Comparison of ENCODE assay signal across 8 cellular contexts in genomic region chr6:15662246-15663056, GRCh38. TPM values are rescaled to one million over a fixed set of nuclear protein-coding genes. Genes with fewer than 3 reads are reported as not detected.
DNase-seq lines count a peak whose midpoint lies in the region; ATAC-seq and TF ChIP-seq lines count a peak whose summit lies in the region.

DTNBP1 (minus strand) TSS chr6:15663028; CDS start chr6:15662869, 159 bp downstream.

- 0 out of 2 replicates have a peak, but pooled peaks cover 8% of the 10 kb centered on the region for H3K79me2 ChIP-seq in KMS-11 (ENCODE audit: insufficient read depth, low read depth)

- TF ChIP-seq CTCF in KMS-11 (conservative IDR thresholded peaks at IDR 0.05; ENCODE audit: low read depth, low read length) = no peak
- TF ChIP-seq CTCF in heart right ventricle (IDR thresholded peaks at IDR 0.05) = peak in 1 of 9 donors; percentile 21
- TF ChIP-seq CTCF in progenitor cell of endocrine pancreas (IDR thresholded peaks at IDR 0.05; ENCODE audit: unreplicated experiment) = peak; percentile 39

- peak within 1 kb of the TSS; percentile 24; the same call in 1 of the 2 replicates for H3K27ac ChIP-seq in KMS-11
- H3K27ac ChIP-seq in heart right ventricle = peak within 1 kb of the TSS; percentile 16 to 92 (median 88)

- ATAC-seq in GM21786 (IDR thresholded peaks at IDR 0.05; ENCODE audit: unreplicated experiment) = peak; percentile 67
- peak; percentile 79 for ATAC-seq in activated naive CD8-positive, alpha-beta T cell treated with anti-CD3 and anti-CD28 coated beads, Interleukin-2, amount 10 ng/mL, durations not matched to agents 7 days and 5 days (ENCODE audit: low read depth)
- peak; percentile 94 to 97 (median 96) for ATAC-seq in heart right ventricle

- H3K9me3 ChIP-seq in heart right ventricle = no peaks in the 10 kb centered on the region

- H4K20me1 ChIP-seq in KMS-11 (ENCODE audit: insufficient read depth) = no peaks in the 10 kb centered on the region

- H3K9ac ChIP-seq in KMS-11 = peak within 1 kb of the TSS; percentile 46

- intact Hi-C loops in heart right ventricle (cut with DNase I) = no loop called here

- H2AFZ ChIP-seq in KMS-11 (ENCODE audit: low read depth) = peak within 1 kb of the TSS; percentile 76

- H3K36me3 ChIP-seq in KMS-11 (ENCODE audit: insufficient read depth) (no peaks in the 10 kb centered on the region), heart right ventricle (peaks cover 0 to 16% (median 0%) of the 10 kb centered on the region in 9 donors)

- H3K36me3 Mint-ChIP-seq in activated naive CD8-positive, alpha-beta T cell treated with anti-CD3 and anti-CD28 coated beads, Interleukin-2, amount 10 ng/mL, durations not matched to agents 7 days and 5 days = peaks cover 7% of the 10 kb centered on the region
- peaks cover 2% of the 10 kb centered on the region for H3K36me3 Mint-ChIP-seq in progenitor cell of endocrine pancreas (ENCODE audit: insufficient read depth)

- 0 to 1% methylated on average over 89 to 99 of the region's 99 CpGs for WGBS in heart right ventricle, 2 donors

- H3K4me1 ChIP-seq in KMS-11 (ENCODE audit: low read depth, poor library complexity, severe bottlenecking) (peaks cover 9% of the 10 kb centered on the region), heart right ventricle (peaks cover 0 to 22% (median 11%) of the 10 kb centered on the region in 9 donors)

- H3K27ac Mint-ChIP-seq in activated naive CD8-positive, alpha-beta T cell treated with anti-CD3 and anti-CD28 coated beads, Interleukin-2, amount 10 ng/mL, durations not matched to agents 7 days and 5 days = peak within 1 kb of the TSS; percentile 78
- peak within 1 kb of the TSS; percentile 89 for H3K27ac Mint-ChIP-seq in progenitor cell of endocrine pancreas

- peaks cover 15% of the 10 kb centered on the region for H3K27me3 Mint-ChIP-seq in activated naive CD8-positive, alpha-beta T cell treated with anti-CD3 and anti-CD28 coated beads, Interleukin-2, amount 10 ng/mL, durations not matched to agents 7 days and 5 days
- H3K27me3 Mint-ChIP-seq in progenitor cell of endocrine pancreas = peaks cover 19% of the 10 kb centered on the region

- peak within 1 kb of the TSS; percentile 77 for H3K4me3 Mint-ChIP-seq in activated naive CD8-positive, alpha-beta T cell treated with anti-CD3 and anti-CD28 coated beads, Interleukin-2, amount 10 ng/mL, durations not matched to agents 7 days and 5 days
- peak within 1 kb of the TSS; percentile 82 for H3K4me3 Mint-ChIP-seq in progenitor cell of endocrine pancreas (ENCODE audit: low read depth)

- peaks cover 13% of the 10 kb centered on the region for H3K4me1 Mint-ChIP-seq in activated naive CD8-positive, alpha-beta T cell treated with anti-CD3 and anti-CD28 coated beads, Interleukin-2, amount 10 ng/mL, durations not matched to agents 7 days and 5 days
- H3K4me1 Mint-ChIP-seq in progenitor cell of endocrine pancreas (ENCODE audit: low read depth) = no peaks in the 10 kb centered on the region

- H3K4me3 ChIP-seq in KMS-11 (IDR thresholded peaks at IDR 0.05; ENCODE audit: insufficient read depth, low read depth, low read length) (no peak within 1 kb of the TSS), heart right ventricle (peak within 1 kb of the TSS; percentile 73 to 99 (median 94))

- H3K9me3 Mint-ChIP-seq in activated naive CD8-positive, alpha-beta T cell treated with anti-CD3 and anti-CD28 coated beads, Interleukin-2, amount 10 ng/mL, durations not matched to agents 7 days and 5 days = no peaks in the 10 kb centered on the region
- H3K9me3 Mint-ChIP-seq in progenitor cell of endocrine pancreas (ENCODE audit: low read depth) = no peaks in the 10 kb centered on the region

- DNase-seq in GDM1 (lab: John Stamatoyannopoulos, UW) = peak; percentile 18
- DNase-seq in SW480 (ENCODE audit: low spot score) = peak; percentile 68
- DNase-seq in activated naive CD8-positive, alpha-beta T cell treated with anti-CD3 and anti-CD28 coated beads, Interleukin-2, amount 10 ng/mL, durations not matched to agents 7 days and 5 days = peak; percentile 91
- peak; percentile 85 to 87 for DNase-seq in heart right ventricle
- DNase-seq in progenitor cell of endocrine pancreas (ENCODE audit: low spot score, unreplicated experiment) = peak; percentile 83
- DNase-seq in ureter (ENCODE audit: low spot score) = peak; percentile 81

- H3K4me2 ChIP-seq in KMS-11 = peak within 1 kb of the TSS; percentile 99

- POLR2A ChIA-PET in activated naive CD8-positive, alpha-beta T cell treated with anti-CD3 and anti-CD28 coated beads, Interleukin-2, amount 10 ng/mL, durations not matched to agents 7 days and 5 days (lab: Charles Lee) = interaction anchor here (0.6 to 1.4 kb wide), 4 partner anchors 10 to 1097 kb away, joined by 3 to 7 read pairs (median 4); partner anchors contain the start of gene MYLIP

- H3K27me3 ChIP-seq in KMS-11 (ENCODE audit: insufficient read depth, low read depth) (no peaks in the 10 kb centered on the region), heart right ventricle (no peaks in the 10 kb centered on the region)

RNA-seq across cellular contexts. Expression of gene DTNBP1, which starts in this region (rescaled TPM):
- total RNA-seq in activated naive CD8-positive, alpha-beta T cell treated with anti-CD3 and anti-CD28 coated beads, Interleukin-2, amount 10 ng/mL, durations not matched to agents 7 days and 5 days = 10 to 100 TPM; 18.3 to 19.3 TPM
- total RNA-seq in heart right ventricle (10 to 100 TPM; 14.6 to 27.5 (median 19.1) TPM), progenitor cell of endocrine pancreas (17.7 and 18.7 TPM in 2 replicates), ureter (22.4 TPM)
- 10 to 100 TPM in 1 of 2 donors, 1 to 10 TPM in 1; 5.0 to 16.8 TPM for polyA plus RNA-seq in heart right ventricle

Comparison
In these comparisons a context has a peak if more than half of its experiments do, and no peak if none do; other contexts are left out.
1. DNase-seq: peak in every context shown above with its lines; median percentile 91 in activated naive CD8-positive, alpha-beta T cell treated with anti-CD3 and anti-CD28 coated beads, Interleukin-2, amount 10 ng/mL, durations not matched to agents 7 days and 5 days; 86 in heart right ventricle; 83 in progenitor cell of endocrine pancreas; 81 in ureter; 68 in SW480; 18 in GDM1.